ENCODE assay signal across 27 cellular contexts in the genomic region with DNA sequence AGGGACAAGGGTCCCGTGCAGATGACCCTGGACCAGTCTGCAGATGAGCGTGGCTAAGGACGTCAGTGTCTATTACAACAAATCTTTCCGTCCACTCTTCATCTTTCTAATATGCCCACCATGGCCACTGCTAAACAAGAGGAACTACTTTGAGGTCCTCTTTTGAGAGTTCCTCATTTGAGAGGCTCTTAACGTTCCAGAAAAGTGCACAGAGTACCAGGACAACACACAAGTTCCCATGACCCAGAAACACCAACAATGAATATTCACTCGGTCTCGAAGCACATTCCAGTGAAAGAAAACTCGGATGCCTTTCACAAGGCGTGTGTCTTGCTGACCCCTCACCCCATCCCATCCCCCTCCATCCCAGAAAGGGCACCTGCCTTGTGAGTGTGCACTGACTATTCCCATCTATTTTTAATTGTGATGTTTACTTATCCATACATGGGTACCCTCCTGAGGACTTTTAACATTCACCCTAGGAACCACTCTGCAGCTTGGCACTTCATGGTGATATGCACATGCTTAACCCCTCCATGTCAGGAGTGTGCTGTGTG.
"Had no signal": no experiment of that assay in that cellular context is flagged by ENCODE, and none has a peak within 500 bp of the region (broad histone marks: within the 10 kb centered on the region; RNA-seq: fewer than 3 reads in every experiment).

No MANE protein-coding gene starts in this region.

- H3K36me3 ChIP-seq: cardiac muscle cell had no signal

- H3K4me3 Mint-ChIP-seq: activated CD4-positive, alpha-beta memory T cell treated with anti-CD3 and anti-CD28 coated beads for 36 hours; activated CD4-positive, alpha-beta T cell treated with anti-CD3 and anti-CD28 coated beads, Interleukin-2, amount 10 ng/mL, durations not matched to agents 7 days and 5 days; activated naive CD4-positive, alpha-beta T cell treated with anti-CD3 and anti-CD28 coated beads for 36 hours; activated naive CD8-positive, alpha-beta T cell; activated T-cell treated with anti-CD3 and anti-CD28 coated beads, Interleukin-2, amount 50 U/mL, for 4 hours; activated T-helper 17 cell treated with anti-CD3 and anti-CD28 coated beads, Interleukin-2, amount 50 U/mL, for 72 hours; brain; T-cell had no signal

- H3K9me3 Mint-ChIP-seq: activated CD4-positive, alpha-beta memory T cell treated with anti-CD3 and anti-CD28 coated beads for 36 hours; activated CD4-positive, alpha-beta T cell treated with anti-CD3 and anti-CD28 coated beads, Interleukin-2, amount 10 ng/mL, durations not matched to agents 7 days and 5 days; activated naive CD4-positive, alpha-beta T cell treated with anti-CD3 and anti-CD28 coated beads for 36 hours; activated T-cell treated with anti-CD3 and anti-CD28 coated beads, Interleukin-2, amount 50 U/mL, for 4 hours; activated T-helper 17 cell treated with anti-CD3 and anti-CD28 coated beads, Interleukin-2, amount 50 U/mL, for 72 hours; T-cell had no signal

- DNase-seq: activated CD4-positive, alpha-beta memory T cell treated with anti-CD3 and anti-CD28 coated beads for 36 hours; activated CD4-positive, alpha-beta T cell treated with anti-CD3 and anti-CD28 coated beads, Interleukin-2, amount 10 ng/mL, durations not matched to agents 7 days and 5 days; activated CD4-positive, CD25-positive, alpha-beta regulatory T cell; activated CD8-positive, alpha-beta memory T cell treated with anti-CD3 and anti-CD28 coated beads for 24 hours; activated gamma-delta T cell; activated naive CD4-positive, alpha-beta T cell treated with anti-CD3 and anti-CD28 coated beads for 36 hours; activated T-cell treated with anti-CD3 and anti-CD28 coated beads, Interleukin-2, amount 50 U/mL, for 4 hours; amygdala; cerebellar nuclear complex; KG1; NCI-H1092; NCI-H1930; NCI-H2171; NCI-H2227 treated with DMSO at 0.1 percent for 48 hours; NCI-H524 treated with DMSO at 0.1 percent for 48 hours; NCI-H82; SIG-M5; T-cell; T-helper 2 cell; T1000 had no signal

- H3K4me3 ChIP-seq: cardiac muscle cell, SK-N-MC had no signal

- H3K27me3 Mint-ChIP-seq: activated CD4-positive, alpha-beta T cell treated with anti-CD3 and anti-CD28 coated beads, Interleukin-2, amount 10 ng/mL, durations not matched to agents 7 days and 5 days; activated T-helper 17 cell treated with anti-CD3 and anti-CD28 coated beads, Interleukin-2, amount 50 U/mL, for 72 hours had no signal

- H3K36me3 Mint-ChIP-seq: activated CD4-positive, alpha-beta memory T cell treated with anti-CD3 and anti-CD28 coated beads for 36 hours; activated naive CD8-positive, alpha-beta T cell; brain; T-cell had no signal

- H3K27me3 ChIP-seq: cardiac muscle cell had no signal

- H3K27ac Mint-ChIP-seq: activated CD4-positive, alpha-beta memory T cell treated with anti-CD3 and anti-CD28 coated beads for 36 hours; activated CD4-positive, alpha-beta T cell treated with anti-CD3 and anti-CD28 coated beads, Interleukin-2, amount 10 ng/mL, durations not matched to agents 7 days and 5 days; activated naive CD4-positive, alpha-beta T cell treated with anti-CD3 and anti-CD28 coated beads for 36 hours; activated naive CD8-positive, alpha-beta T cell; activated T-helper 17 cell treated with anti-CD3 and anti-CD28 coated beads, Interleukin-2, amount 50 U/mL, for 72 hours; T-cell had no signal

- FAIRE-seq: astrocyte, TTC549 had no signal

- ATAC-seq: activated T-cell treated with anti-CD3 and anti-CD28 coated beads, Interleukin-2, amount 50 U/mL, for 4 hours; activated T-helper 17 cell treated with anti-CD3 and anti-CD28 coated beads, Interleukin-2, amount 50 U/mL, for 72 hours; T-cell had no signal

- H3K4me1 Mint-ChIP-seq: activated CD4-positive, alpha-beta T cell treated with anti-CD3 and anti-CD28 coated beads, Interleukin-2, amount 10 ng/mL, durations not matched to agents 7 days and 5 days; activated T-helper 17 cell treated with anti-CD3 and anti-CD28 coated beads, Interleukin-2, amount 50 U/mL, for 72 hours; brain; T-cell had no signal
